7 cellular contexts compared by ENCODE assay signal in the genomic region with DNA sequence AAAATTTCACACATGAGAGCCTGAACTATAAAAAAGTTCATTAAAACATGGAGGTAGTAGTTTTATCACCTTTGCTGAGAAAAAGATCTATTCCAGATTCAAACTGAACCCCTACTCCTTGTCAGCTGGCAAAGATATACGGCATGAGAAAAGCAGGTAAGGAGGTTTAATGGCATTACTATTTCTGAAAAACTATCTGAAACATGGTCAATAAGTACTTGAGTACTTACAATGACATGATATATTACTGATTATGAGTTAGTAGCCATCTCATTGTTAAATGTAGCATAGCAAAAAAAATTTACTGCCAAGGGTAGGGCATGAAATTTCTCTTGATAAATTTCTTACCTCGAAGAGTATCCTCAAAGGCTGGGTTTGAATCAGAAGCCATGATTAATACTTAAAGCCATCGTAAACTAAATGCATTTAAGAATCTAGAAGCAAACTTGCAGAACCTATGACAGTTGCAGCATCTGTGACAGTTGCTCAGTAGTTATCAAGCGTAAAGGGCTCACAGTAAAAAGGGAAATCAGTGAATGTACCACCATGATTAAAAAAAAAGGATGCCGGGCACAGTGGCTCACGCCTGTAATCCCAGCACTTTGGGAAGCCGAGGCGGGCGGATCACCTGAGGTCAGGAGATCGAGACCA. TPM values are rescaled to one million over a fixed set of nuclear protein-coding genes. Genes with fewer than 3 reads are reported as not detected.
A peak's percentile ranks its signal among the peaks of the same experiment; 100 is the strongest.
DNase-seq lines count a peak whose midpoint lies in the region; ATAC-seq and TF ChIP-seq lines count a peak whose summit lies in the region.

No MANE protein-coding gene starts in this region.

- intact Hi-C loops in spleen (cut with DNase I; ENCODE audit: low total_unique reads): no loop called here

- no peak for DNase-seq in HAP-1 (ENCODE audit: low spot score in 2 of 2)
- no peak for DNase-seq in spleen
- no peak for DNase-seq in GOT3 (lab: John Stamatoyannopoulos, UW)

- TF ChIP-seq POLR2A in gastroesophageal sphincter (IDR thresholded peaks at IDR 0.05) (no peak), spleen (IDR thresholded peaks at IDR 0.05) (no peak)

- H3K9me3 ChIP-seq in HAP-1 (no peaks in the 10 kb centered on the region), gastroesophageal sphincter (no peaks in the 10 kb centered on the region), spleen (no peaks in the 10 kb centered on the region)

- H3K4me1 ChIP-seq in HAP-1: peaks cover 11% of the 10 kb centered on the region
- H3K4me1 ChIP-seq in gastroesophageal sphincter: peaks cover 0 to 17% (median 0%) of the 10 kb centered on the region in 3 donors
- peaks cover 0 to 26% (median 11%) of the 10 kb centered on the region in 6 donors for H3K4me1 ChIP-seq in spleen

- TF ChIP-seq CTCF in gastroesophageal sphincter (IDR thresholded peaks at IDR 0.05): no peak
- TF ChIP-seq CTCF in spleen (IDR thresholded peaks at IDR 0.05 in 8 of 11, conservative IDR thresholded peaks at IDR 0.05 in 3 of 11): no peak

- H3K4me3 ChIP-seq in HAP-1 (peak overlapping the region; percentile 11), gastroesophageal sphincter (peak overlapping the region; percentile 27 to 43), spleen (peak overlapping the region; percentile 11 to 61 (median 30))

- WGBS in gastroesophageal sphincter (ENCODE audit: low coverage in 1 of 2), 2 donors: 22 to 45% methylated on average over 9 to 10 of the region's 10 CpGs
- WGBS in spleen, 5 donors: 32 to 47% (median 40%) methylated on average over 10 of the region's 10 CpGs

- ATAC-seq in SK-N-SH treated with all-trans-retinoic acid at 6 μM for 48 hours: peak; percentile 24
- ATAC-seq in gastroesophageal sphincter: no peak
- ATAC-seq in HG02623 (IDR thresholded peaks at IDR 0.05; ENCODE audit: unreplicated experiment): no peak
- ATAC-seq in GM18858 (IDR thresholded peaks at IDR 0.05; ENCODE audit: unreplicated experiment): no peak

- no peaks in the 10 kb centered on the region; the same call in 1 of the 2 replicates for H3K36me3 ChIP-seq in HAP-1 (replicated peaks)
- H3K36me3 ChIP-seq in gastroesophageal sphincter: peaks cover 0 to 55% of the 10 kb centered on the region in 2 donors
- H3K36me3 ChIP-seq in spleen: peaks cover 0 to 58% (median 19%) of the 10 kb centered on the region in 6 donors

- H3K27me3 ChIP-seq in HAP-1 (ENCODE audit: low read depth) (no peaks in the 10 kb centered on the region), gastroesophageal sphincter (no peaks in the 10 kb centered on the region), spleen (replicated peaks in 1 of 7) (no peaks in the 10 kb centered on the region)

- TF ChIP-seq EP300 in gastroesophageal sphincter (IDR thresholded peaks at IDR 0.05): no peak

- in situ Hi-C loops in HAP-1 (cut with MboI; ENCODE audit: low sequenced_read_pairs): no loop called here

- H3K27ac ChIP-seq in gastroesophageal sphincter (peak overlapping the region in 2 of 4 donors; percentile 15 to 64), spleen (peak overlapping the region in 1 of 8 donors; percentile 45)

TF ChIP-seq in SK-N-SH treated with all-trans-retinoic acid at 6 μM for 48 hours, 23 proteins besides CTCF, POLR2A, EP300 and RAD21:
- TF ChIP-seq ESRRG (CRISPR knock-in tag; IDR thresholded peaks at IDR 0.05): no peak

RNA-seq across cellular contexts. Expression of gene SLC17A5, which starts 8.7 kb away (rescaled TPM):
- total RNA-seq in gastroesophageal sphincter: 10 to 100 TPM; 11.2 to 18.9 (median 14.6) TPM
- 10 to 100 TPM; 10.1 to 22.8 (median 14.4) TPM for total RNA-seq in spleen
- 1 to 10 TPM; 1.1 to 3.8 (median 2.2) TPM for polyA plus RNA-seq in spleen

RNA-seq across cellular contexts. Expression of gene CD109, which starts 50.9 kb away (rescaled TPM):
- 10 to 100 TPM in 3 of 4 donors, 1 to 10 TPM in 1; 7.9 to 27.0 (median 19.8) TPM for total RNA-seq in gastroesophageal sphincter
- 1 to 10 TPM; 2.6 to 6.9 (median 4.9) TPM for total RNA-seq in spleen
- under 1 TPM; 0.17 to 0.45 (median 0.18) TPM for polyA plus RNA-seq in spleen
